In the genomic region with DNA sequence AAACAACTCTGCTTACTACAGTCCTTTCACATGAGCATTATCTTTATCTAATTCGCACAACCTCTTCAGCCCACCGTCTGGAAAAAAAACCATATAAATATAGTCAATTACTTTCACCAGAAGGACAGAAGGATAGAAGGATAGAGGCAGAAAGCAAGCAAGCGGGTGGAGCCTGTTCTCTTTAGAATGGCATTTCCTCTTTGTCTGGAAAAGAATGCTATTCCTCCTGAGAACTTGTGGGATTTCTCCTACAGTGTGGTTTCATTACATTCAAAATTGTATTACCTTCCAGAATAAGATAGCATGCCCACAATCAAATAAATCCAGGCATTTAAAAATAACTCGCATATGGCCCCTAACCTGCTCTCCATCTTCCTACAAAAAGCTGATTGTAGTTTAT, we compare ENCODE assay signal across 25 cellular contexts. TPM values are rescaled to one million over a fixed set of nuclear protein-coding genes. Genes with fewer than 3 reads are reported as not detected.
DNase-seq lines count a peak whose midpoint lies in the region; ATAC-seq, FAIRE-seq and TF ChIP-seq lines count a peak whose summit lies in the region.
"Had no signal": no experiment of that assay in that cellular context is flagged by ENCODE, and none has a peak within 500 bp of the region (broad histone marks: within the 10 kb centered on the region; RNA-seq: fewer than 3 reads in every experiment).

No MANE protein-coding gene starts in this region.

- DNase-seq in AG20443 (ENCODE audit: low spot score) (peak; percentile 35), HFFc6 (peak; percentile 5), bronchial epithelial cell (ENCODE audit: low read depth) (peak; percentile 12), iris pigment epithelial cell (ENCODE audit: low read depth) (peak; percentile 23), Calu3 (no peak), DMS53 (lab: John Stamatoyannopoulos, UW) (no peak), NCI-H524 (lab: John Stamatoyannopoulos, UW) (no peak)
- DNase-seq: activated CD4-positive, alpha-beta T cell treated with anti-CD3 and anti-CD28 coated beads, Interleukin-2, amount 10 ng/mL, durations not matched to agents 7 days and 5 days; activated naive CD4-positive, alpha-beta T cell treated with anti-CD3 and anti-CD28 coated beads for 36 hours; activated T-cell treated with anti-CD3 and anti-CD28 coated beads, Interleukin-2, amount 50 U/mL, for 72 hours; amygdala; effector CD8-positive, alpha-beta T cell; hippocampal formation; left ventricle myocardium inferior; NCI-H187 treated with DMSO at 0.1 percent for 48 hours; right cardiac atrium; stimulated activated naive CD8-positive, alpha-beta T cell treated with anti-CD3 and anti-CD28 coated beads, Interleukin-15, Interleukin-2, amounts not matched to agents 100 U/mL and 50 U/mL, for 24 hours had no signal

- no peak for ATAC-seq in GM21423 (IDR thresholded peaks at IDR 0.05; ENCODE audit: unreplicated experiment)
- ATAC-seq: activated T-cell treated with anti-CD3 and anti-CD28 coated beads, Interleukin-2, amount 50 U/mL, for 72 hours; gastroesophageal sphincter; GM12878; HepG2; right cardiac atrium; stimulated activated naive CD8-positive, alpha-beta T cell treated with anti-CD3 and anti-CD28 coated beads, Interleukin-15, Interleukin-2, amounts not matched to agents 100 U/mL and 50 U/mL, for 24 hours had no signal

- peaks cover 31% of the 10 kb centered on the region for H3K4me1 Mint-ChIP-seq in HFFc6 (ENCODE audit: low read depth)
- no peaks in the 10 kb centered on the region for H3K4me1 Mint-ChIP-seq in Calu3 (ENCODE audit: low read depth, unreplicated experiment)
- H3K4me1 Mint-ChIP-seq: activated CD4-positive, alpha-beta T cell treated with anti-CD3 and anti-CD28 coated beads, Interleukin-2, amount 10 ng/mL, durations not matched to agents 7 days and 5 days; CD14-positive monocyte; nephron had no signal

- intact Hi-C loops in Calu3 (cut with micrococcal nuclease; ENCODE audit: unreplicated experiment), result no loop called here

- H3K27me3 Mint-ChIP-seq in HFFc6 (ENCODE audit: insufficient read depth), result no peaks in the 10 kb centered on the region
- H3K27me3 Mint-ChIP-seq in Calu3 (ENCODE audit: unreplicated experiment), result no peaks in the 10 kb centered on the region
- H3K27me3 Mint-ChIP-seq: activated CD4-positive, alpha-beta T cell treated with anti-CD3 and anti-CD28 coated beads, Interleukin-2, amount 10 ng/mL, durations not matched to agents 7 days and 5 days had no signal

- no peak overlapping the region for H3K4me3 Mint-ChIP-seq in HFFc6
- H3K4me3 Mint-ChIP-seq in Calu3 (ENCODE audit: low read depth, unreplicated experiment), result no peak overlapping the region
- H3K4me3 Mint-ChIP-seq: activated CD4-positive, alpha-beta T cell treated with anti-CD3 and anti-CD28 coated beads, Interleukin-2, amount 10 ng/mL, durations not matched to agents 7 days and 5 days; activated naive CD4-positive, alpha-beta T cell treated with anti-CD3 and anti-CD28 coated beads for 36 hours; activated T-cell treated with anti-CD3 and anti-CD28 coated beads, Interleukin-2, amount 50 U/mL, for 72 hours; CD14-positive monocyte; nephron; T-helper 1 cell treated with Interleukin-12 subunit alpha and Interleukin-12 subunit beta and Interleukin-4 antibody, amounts not matched to agents 30 μg/mL and 1 μg/mL, for 36 hours had no signal

- H3K9me3 Mint-ChIP-seq in HFFc6 (no peaks in the 10 kb centered on the region), Calu3 (ENCODE audit: low read depth, unreplicated experiment) (no peaks in the 10 kb centered on the region)
- H3K9me3 Mint-ChIP-seq: activated CD4-positive, alpha-beta T cell treated with anti-CD3 and anti-CD28 coated beads, Interleukin-2, amount 10 ng/mL, durations not matched to agents 7 days and 5 days; activated naive CD4-positive, alpha-beta T cell treated with anti-CD3 and anti-CD28 coated beads for 36 hours; activated T-cell treated with anti-CD3 and anti-CD28 coated beads, Interleukin-2, amount 50 U/mL, for 72 hours; CD14-positive monocyte; nephron; T-helper 1 cell treated with Interleukin-12 subunit alpha and Interleukin-12 subunit beta and Interleukin-4 antibody, amounts not matched to agents 30 μg/mL and 1 μg/mL, for 36 hours had no signal

- BruUV-seq in Calu3 (replicated peaks; lab: Mats Ljungman, UMichigan), result no TSS peak

- no peak for TF ChIP-seq CTCF in HFFc6 (IDR thresholded peaks at IDR 0.05)
- TF ChIP-seq CTCF in bronchial epithelial cell (IDR thresholded peaks at IDR 0.05; ENCODE audit: insufficient read depth, low read length, severe bottlenecking), result no peak
- no peak for TF ChIP-seq CTCF in Calu3 (IDR thresholded peaks at IDR 0.05; ENCODE audit: unreplicated experiment)

- H3K4me3 ChIP-seq in bronchial epithelial cell (ENCODE audit: low read depth, low read length), result no peak overlapping the region
- H3K4me3 ChIP-seq: gastroesophageal sphincter, GM12878, left ventricle myocardium inferior, SJSA1 had no signal

- CTCF ChIA-PET in Calu3 (lab: Charles Lee), result no interaction called here

- H3K27ac Mint-ChIP-seq in HFFc6 (peak overlapping the region; percentile 22), Calu3 (ENCODE audit: unreplicated experiment) (no peak overlapping the region)
- H3K27ac Mint-ChIP-seq: activated CD4-positive, alpha-beta T cell treated with anti-CD3 and anti-CD28 coated beads, Interleukin-2, amount 10 ng/mL, durations not matched to agents 7 days and 5 days; activated naive CD4-positive, alpha-beta T cell treated with anti-CD3 and anti-CD28 coated beads for 36 hours; activated T-cell treated with anti-CD3 and anti-CD28 coated beads, Interleukin-2, amount 50 U/mL, for 72 hours; CD14-positive monocyte; nephron; T-helper 1 cell treated with Interleukin-12 subunit alpha and Interleukin-12 subunit beta and Interleukin-4 antibody, amounts not matched to agents 30 μg/mL and 1 μg/mL, for 36 hours had no signal

- no peaks in the 10 kb centered on the region for H3K36me3 ChIP-seq in bronchial epithelial cell (ENCODE audit: control insufficient read depth, insufficient read depth, low read length)
- H3K36me3 ChIP-seq: SJSA1 had no signal

- FAIRE-seq in bronchial epithelial cell (lab: Jason Lieb, UNC), result no peak
- FAIRE-seq: GM12878, HepG2 had no signal

- H3K27me3 ChIP-seq in bronchial epithelial cell (ENCODE audit: control insufficient read depth, insufficient read depth, low read length), result no peaks in the 10 kb centered on the region
- H3K27me3 ChIP-seq: gastroesophageal sphincter, SJSA1 had no signal

- H3K36me3 Mint-ChIP-seq in HFFc6 (ENCODE audit: low read depth), result no peaks in the 10 kb centered on the region
- no peaks in the 10 kb centered on the region for H3K36me3 Mint-ChIP-seq in Calu3 (ENCODE audit: insufficient read depth, unreplicated experiment)
- H3K36me3 Mint-ChIP-seq: CD14-positive monocyte had no signal

RNA-seq across cellular contexts. Expression of a gene that starts 23.1 kb away (rescaled TPM):
- total RNA-seq in HFFc6 (2021; fragmentation: NEBNext Ultra II Directional; extraction: Animal tissue kit (Norgen Biotek cat#: 25700)), result 10 to 100 TPM in 1 of 6 experiments, 1 to 10 TPM in 5; 7.0 to 10.2 (median 8.5) TPM
- total RNA-seq in bronchial epithelial cell, result 3.4 and 6.1 TPM in 2 replicates
- 2.0 and 2.3 TPM in 2 replicates for total RNA-seq in Calu3 (2022)

Comparison
In these comparisons a context has a peak if more than half of its experiments do, and no peak if none do; other contexts are left out.
1. DNase-seq: peak in AG20443 (single experiment), HFFc6 (single experiment), bronchial epithelial cell (single experiment) and iris pigment epithelial cell (single experiment); none in Calu3 (single experiment), DMS53 (single experiment) and NCI-H524 (0 of 2).